In the genomic region with DNA sequence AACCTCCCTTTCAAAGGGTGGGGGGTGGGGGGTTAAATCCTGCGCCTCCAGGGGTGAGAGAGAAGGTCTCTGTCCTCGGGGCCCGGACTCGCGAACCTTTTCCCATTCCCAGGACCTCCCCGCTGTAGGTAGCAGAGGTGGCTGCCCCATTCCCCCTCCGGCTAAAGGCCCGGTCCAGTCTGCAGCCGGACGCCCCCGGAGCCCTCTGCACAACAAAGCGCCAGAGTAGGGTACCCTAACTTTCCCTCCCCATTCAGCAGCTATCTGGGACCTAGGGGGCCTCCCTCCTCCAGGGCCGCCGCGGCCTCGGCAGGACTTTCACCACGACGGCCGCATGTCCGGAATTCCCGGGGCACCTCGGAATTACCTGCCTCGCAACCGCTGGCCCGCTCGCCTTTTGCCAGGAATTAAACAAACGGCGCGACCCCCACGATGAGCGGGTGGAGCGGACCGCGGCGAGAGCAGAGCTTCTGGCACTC, we compare ENCODE assay signal across 8 cellular contexts. TPM values are rescaled to one million over a fixed set of nuclear protein-coding genes. Genes with fewer than 3 reads are reported as not detected.
DNase-seq lines count a peak whose midpoint lies in the region; ATAC-seq, FAIRE-seq and TF ChIP-seq lines count a peak whose summit lies in the region.

No MANE protein-coding gene starts in this region.

- H3K9me3 Mint-ChIP-seq in brain, result peaks cover 0 to 8% (median 0%) of the 10 kb centered on the region in 5 experiments
- H3K9me3 Mint-ChIP-seq in stimulated activated naive CD8-positive, alpha-beta T cell treated with anti-CD3 and anti-CD28 coated beads, Interleukin-15, amount 100 ng/mL, for 72 hours, result no peaks in the 10 kb centered on the region

- ATAC-seq in stimulated activated naive CD8-positive, alpha-beta T cell treated with anti-CD3 and anti-CD28 coated beads, Interleukin-15, amount 100 ng/mL, for 72 hours, result no peak
- ATAC-seq in GM18520 (IDR thresholded peaks at IDR 0.05; ENCODE audit: unreplicated experiment), result no peak

- H3K4me1 Mint-ChIP-seq in brain, result peaks cover 43% of the 10 kb centered on the region
- peaks cover 36% of the 10 kb centered on the region for H3K4me1 Mint-ChIP-seq in stimulated activated naive CD8-positive, alpha-beta T cell treated with anti-CD3 and anti-CD28 coated beads, Interleukin-15, amount 100 ng/mL, for 72 hours

- no peaks in the 10 kb centered on the region for H3K36me3 ChIP-seq in kidney (ENCODE audit: control insufficient read depth in 1 of 2, insufficient read depth in 2 of 2, low read length in 2 of 2)

- H3K4me1 ChIP-seq in kidney (ENCODE audit: control insufficient read depth in 1 of 2, insufficient read depth in 1 of 2, low read depth in 1 of 2, low read length in 2 of 2), result no peaks in the 10 kb centered on the region

- H3K4me3 ChIP-seq in kidney (ENCODE audit: low read length in 2 of 2), result peak overlapping the region; percentile 93 to 95

- H3K27me3 Mint-ChIP-seq in brain, result peaks cover 60% of the 10 kb centered on the region
- H3K27me3 Mint-ChIP-seq in stimulated activated naive CD8-positive, alpha-beta T cell treated with anti-CD3 and anti-CD28 coated beads, Interleukin-15, amount 100 ng/mL, for 72 hours, result peaks cover 12% of the 10 kb centered on the region

- TF ChIP-seq CTCF in GM10266 (IDR thresholded peaks at IDR 0.05; ENCODE audit: control insufficient read depth, insufficient read depth, low read depth, missing control alignments) (no peak), brain (conservative IDR thresholded peaks at IDR 0.05) (no peak), kidney (IDR thresholded peaks at IDR 0.05; ENCODE audit: borderline replicate concordance, extremely low read depth, insufficient read depth) (no peak)

- DNase-seq in GM10266 (ENCODE audit: extremely low spot score) (peak; percentile 43), NCI-H226 (peak; percentile 27), kidney (peak; percentile 74), cortex of kidney (lab: John Stamatoyannopoulos, UW) (no peak), NCI-H446 treated with DMSO at 0.1 percent for 48 hours (lab: John Stamatoyannopoulos, UW) (no peak)
- DNase-seq in stimulated activated naive CD8-positive, alpha-beta T cell treated with anti-CD3 and anti-CD28 coated beads, Interleukin-15, amount 100 ng/mL, for 72 hours, result peak in 1 of 2 donors; percentile 29

- intact Hi-C loops in kidney (cut with DNase I), result no loop called here

- peak overlapping the region in 3 of 5 experiments; percentile 99 to 100 (median 99) for H3K27ac Mint-ChIP-seq in brain
- peak overlapping the region; percentile 98 to 99 for H3K27ac Mint-ChIP-seq in stimulated activated naive CD8-positive, alpha-beta T cell treated with anti-CD3 and anti-CD28 coated beads, Interleukin-15, amount 100 ng/mL, for 72 hours

- peak overlapping the region; percentile 35 to 90 for H3K9ac ChIP-seq in kidney (ENCODE audit: low read length in 2 of 2)

- FAIRE-seq in kidney (lab: Jason Lieb, UNC), result no peak

- peak overlapping the region; percentile 93 to 100 (median 95) for H3K4me3 Mint-ChIP-seq in brain
- H3K4me3 Mint-ChIP-seq in stimulated activated naive CD8-positive, alpha-beta T cell treated with anti-CD3 and anti-CD28 coated beads, Interleukin-15, amount 100 ng/mL, for 72 hours, result peak overlapping the region; percentile 93 to 95

- peaks cover 22% of the 10 kb centered on the region for H3K36me3 Mint-ChIP-seq in brain

- H3K9me3 ChIP-seq in kidney (ENCODE audit: control insufficient read depth in 1 of 2, low read length in 2 of 2), result no peaks in the 10 kb centered on the region

- peak overlapping the region; percentile 87 to 94 for H3K27ac ChIP-seq in kidney (ENCODE audit: low read depth in 2 of 2, low read length in 2 of 2)

RNA-seq across cellular contexts. Expression of a gene that starts 1.7 kb away (rescaled TPM):
- 0.36 TPM for polyA plus RNA-seq in brain (ENCODE audit: insufficient read depth, low read depth, low replicate concordance)
- total RNA-seq in kidney, result 20.8 TPM
- 3.6 TPM for polyA plus RNA-seq in kidney (ENCODE audit: insufficient read depth, low read depth, low replicate concordance)

Comparison
In these comparisons a context has a peak if more than half of its experiments do, and no peak if none do; other contexts are left out.
1. DNase-seq: peak in GM10266 (single experiment), NCI-H226 (single experiment) and kidney (single experiment); none in cortex of kidney (single experiment) and NCI-H446 treated with DMSO at 0.1 percent for 48 hours (single experiment).